ENCODE assay signal across 9 cellular contexts in the genomic region with DNA sequence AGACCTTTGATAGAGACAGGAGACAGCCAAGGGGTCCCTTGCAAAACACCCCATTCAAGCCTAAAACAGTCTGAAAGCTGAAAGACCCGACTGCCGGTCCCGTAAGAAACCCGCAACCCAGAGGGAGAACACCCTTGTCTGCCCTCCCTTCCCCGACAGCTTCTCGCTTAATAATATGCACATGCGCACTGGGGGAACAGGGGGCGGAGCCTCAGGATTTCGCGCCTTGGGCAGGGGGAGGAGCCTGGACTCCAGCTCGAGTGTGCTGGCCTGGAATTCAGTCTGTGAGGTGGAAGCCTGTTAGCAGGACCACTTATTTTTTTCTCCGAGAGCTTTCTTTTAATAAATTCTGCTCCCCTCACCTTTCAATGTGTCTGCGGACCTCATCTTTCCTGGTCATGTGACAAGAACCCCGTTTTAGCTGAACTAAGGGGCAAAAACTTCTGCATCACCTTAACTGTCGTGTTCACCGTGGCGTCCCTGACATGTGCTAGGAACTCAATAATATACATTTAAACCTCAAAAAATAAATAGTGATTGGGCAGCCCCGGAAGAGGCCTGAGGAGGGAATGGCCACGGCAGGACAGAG. TPM values are rescaled to one million over a fixed set of nuclear protein-coding genes. Genes with fewer than 3 reads are reported as not detected.
DNase-seq lines count a peak whose midpoint lies in the region; ATAC-seq and TF ChIP-seq lines count a peak whose summit lies in the region.
"Had no signal": no experiment of that assay in that cellular context is flagged by ENCODE, and none has a peak within 500 bp of the region (broad histone marks: within the 10 kb centered on the region; RNA-seq: fewer than 3 reads in every experiment).

No MANE protein-coding gene starts in this region.

- peak in 1 of 4 donors; percentile 49 for TF ChIP-seq POLR2A in upper lobe of left lung (IDR thresholded peaks at IDR 0.05)

- ATAC-seq in HG03354 (IDR thresholded peaks at IDR 0.05; ENCODE audit: poor library complexity, severe bottlenecking, unreplicated experiment) (peak; percentile 89), upper lobe of left lung (ENCODE audit: low FRiP score in 2 of 2) (peak; percentile 80 to 92)

- H3K4me1 ChIP-seq in upper lobe of left lung = peaks cover 0 to 15% (median 6%) of the 10 kb centered on the region in 4 donors

- CTCF ChIA-PET in activated CD4-positive, alpha-beta memory T cell treated with anti-CD3 and anti-CD28 coated beads, Interleukin-2, amount 10 ng/mL, durations not matched to agents 7 days and 5 days (lab: Charles Lee) = no interaction called here

- peak overlapping the region; percentile 22 for H3K4me3 Mint-ChIP-seq in activated CD4-positive, alpha-beta memory T cell treated with anti-CD3 and anti-CD28 coated beads, Interleukin-2, amount 10 ng/mL, durations not matched to agents 7 days and 5 days
- H3K4me3 Mint-ChIP-seq: nephron had no signal

- TF ChIP-seq EP300 in upper lobe of left lung (IDR thresholded peaks at IDR 0.05) = no peak

- no peaks in the 10 kb centered on the region for H3K36me3 ChIP-seq in GM06990 (ENCODE audit: control insufficient read depth, insufficient read depth, low read length)
- no peaks in the 10 kb centered on the region for H3K36me3 ChIP-seq in upper lobe of left lung

- POLR2A ChIA-PET in activated CD4-positive, alpha-beta memory T cell treated with anti-CD3 and anti-CD28 coated beads, Interleukin-2, amount 10 ng/mL, durations not matched to agents 7 days and 5 days (lab: Charles Lee) = interaction anchor here (0.6 to 0.9 kb wide), 3 partner anchors 20 to 721 kb away, joined by 3 read pairs; no protein-coding TSS in a partner anchor

- intact Hi-C loops in posterior vena cava (cut with DNase I) = no loop called here

- H3K27me3 ChIP-seq in GM06990 (replicated peaks; ENCODE audit: control insufficient read depth, insufficient read depth, low read length) (no peaks in the 10 kb centered on the region), upper lobe of left lung (no peaks in the 10 kb centered on the region)

- TF ChIP-seq CTCF in GM06990 (IDR thresholded peaks at IDR 0.05; ENCODE audit: insufficient read depth, low read length, poor library complexity, severe bottlenecking) (no peak), fibroblast of pulmonary artery (IDR thresholded peaks at IDR 0.05; ENCODE audit: low read length, missing control alignments) (no peak), upper lobe of left lung (IDR thresholded peaks at IDR 0.05) (no peak)

- peaks cover 27% of the 10 kb centered on the region for H3K4me1 Mint-ChIP-seq in activated CD4-positive, alpha-beta memory T cell treated with anti-CD3 and anti-CD28 coated beads, Interleukin-2, amount 10 ng/mL, durations not matched to agents 7 days and 5 days

- H3K4me3 ChIP-seq in GM06990 (replicated peaks; ENCODE audit: low read depth, low read length) = no peak overlapping the region; the same call in 1 of the 2 replicates
- H3K4me3 ChIP-seq in fibroblast of pulmonary artery (replicated peaks; ENCODE audit: low read depth, low read length) = no peak overlapping the region
- peak overlapping the region in 3 of 4 donors; percentile 31 to 43 (median 41) for H3K4me3 ChIP-seq in upper lobe of left lung

- peak; percentile 73 for DNase-seq in GM06990 (ENCODE audit: extremely low read depth, insufficient read length)
- DNase-seq in activated CD4-positive, alpha-beta memory T cell treated with anti-CD3 and anti-CD28 coated beads, Interleukin-2, amount 10 ng/mL, durations not matched to agents 7 days and 5 days = peak; percentile 72
- DNase-seq in fibroblast of pulmonary artery (ENCODE audit: low read depth) = peak; percentile 43
- peak; percentile 94 for DNase-seq in posterior vena cava (ENCODE audit: low spot score)
- peak; percentile 73 to 81 for DNase-seq in upper lobe of left lung
- no peak for DNase-seq in Ammon's horn (ENCODE audit: low spot score)
- DNase-seq in NCI-H226 = no peak

- H3K27ac Mint-ChIP-seq in activated CD4-positive, alpha-beta memory T cell treated with anti-CD3 and anti-CD28 coated beads, Interleukin-2, amount 10 ng/mL, durations not matched to agents 7 days and 5 days = peak overlapping the region; percentile 50
- H3K27ac Mint-ChIP-seq: nephron had no signal

- H3K36me3 Mint-ChIP-seq in activated CD4-positive, alpha-beta memory T cell treated with anti-CD3 and anti-CD28 coated beads, Interleukin-2, amount 10 ng/mL, durations not matched to agents 7 days and 5 days (ENCODE audit: low read depth) = peaks cover 2% of the 10 kb centered on the region

- H3K9me3 ChIP-seq in upper lobe of left lung = no peaks in the 10 kb centered on the region

- no peaks in the 10 kb centered on the region for H3K9me3 Mint-ChIP-seq in activated CD4-positive, alpha-beta memory T cell treated with anti-CD3 and anti-CD28 coated beads, Interleukin-2, amount 10 ng/mL, durations not matched to agents 7 days and 5 days
- H3K9me3 Mint-ChIP-seq: nephron had no signal

- H3K27me3 Mint-ChIP-seq in activated CD4-positive, alpha-beta memory T cell treated with anti-CD3 and anti-CD28 coated beads, Interleukin-2, amount 10 ng/mL, durations not matched to agents 7 days and 5 days = peaks cover 5% of the 10 kb centered on the region

- peak overlapping the region in 2 of 4 donors; percentile 58 to 75 for H3K27ac ChIP-seq in upper lobe of left lung

- WGBS in upper lobe of left lung, 2 donors = 44% methylated on average over 19 of the region's 19 CpGs

RNA-seq across cellular contexts. Expression of gene TNFAIP8L3, which starts 17.0 kb away (rescaled TPM):
- under 1 TPM in 1 of 2 experiments, not detected in 1; 0.13 TPM for total RNA-seq in activated CD4-positive, alpha-beta memory T cell treated with anti-CD3 and anti-CD28 coated beads, Interleukin-2, amount 10 ng/mL, durations not matched to agents 7 days and 5 days
- total RNA-seq in posterior vena cava (100 to 1,000 TPM in 1 of 2 donors, 10 to 100 TPM in 1; 57.0 to 151 TPM), upper lobe of left lung (10 to 100 TPM in 1 of 6 donors, 1 to 10 TPM in 5; 4.2 to 12.4 (median 7.1) TPM)

Comparison
In these comparisons a context has a peak if more than half of its experiments do, and no peak if none do; other contexts are left out.
1. DNase-seq: peak in GM06990 (single experiment), activated CD4-positive, alpha-beta memory T cell treated with anti-CD3 and anti-CD28 coated beads, Interleukin-2, amount 10 ng/mL, durations not matched to agents 7 days and 5 days (single experiment), fibroblast of pulmonary artery (single experiment), posterior vena cava (single experiment) and upper lobe of left lung (2 of 2); none in Ammon's horn (single experiment) and NCI-H226 (single experiment).
2. H3K4me3 ChIP-seq: peak in upper lobe of left lung (3 of 4); none in GM06990 (single experiment) and fibroblast of pulmonary artery (single experiment).
3. RNA of gene TNFAIP8L3, which starts 17.0 kb away (total RNA-seq): 57.0 to 151 TPM in posterior vena cava and 4.2 to 12.4 TPM in upper lobe of left lung; 0.13 TPM in activated CD4-positive, alpha-beta memory T cell treated with anti-CD3 and anti-CD28 coated beads, Interleukin-2, amount 10 ng/mL, durations not matched to agents 7 days and 5 days; every median in the first group is over 4 times any median in the second.